Comparison of ENCODE assay signal across 24 cellular contexts in genomic region chr6:14039038-14039437, GRCh38.
"Had no signal": no experiment of that assay in that cellular context is flagged by ENCODE, and none has a peak within 500 bp of the region (broad histone marks: within the 10 kb centered on the region; RNA-seq: fewer than 3 reads in every experiment).

No MANE protein-coding gene starts in this region.

- H3K27ac ChIP-seq: adrenal gland, coronary artery, WERI-Rb-1 had no signal

- H3K27ac Mint-ChIP-seq: activated CD8-positive, alpha-beta T cell treated with anti-CD3 and anti-CD28 coated beads, Interleukin-2, amount 10 ng/mL, durations not matched to agents 7 days and 5 days; activated naive CD8-positive, alpha-beta T cell treated with anti-CD3 and anti-CD28 coated beads, Interleukin-2, amount 10 ng/mL, durations not matched to agents 7 days and 5 days; T-helper 1 cell treated with Interleukin-12 subunit alpha and Interleukin-12 subunit beta and Interleukin-4 antibody, amounts not matched to agents 30 μg/mL and 1 μg/mL, for 36 hours had no signal

- H3K9me3 ChIP-seq: adrenal gland had no signal

- FAIRE-seq: bronchial epithelial cell, RCC 7860 had no signal

- H3K27me3 ChIP-seq: adrenal gland had no signal

- H3K4me3 Mint-ChIP-seq: activated CD8-positive, alpha-beta T cell treated with anti-CD3 and anti-CD28 coated beads, Interleukin-2, amount 10 ng/mL, durations not matched to agents 7 days and 5 days; activated naive CD8-positive, alpha-beta T cell treated with anti-CD3 and anti-CD28 coated beads, Interleukin-2, amount 10 ng/mL, durations not matched to agents 7 days and 5 days; T-helper 1 cell treated with Interleukin-12 subunit alpha and Interleukin-12 subunit beta and Interleukin-4 antibody, amounts not matched to agents 30 μg/mL and 1 μg/mL, for 36 hours had no signal

- H3K9me3 Mint-ChIP-seq: activated naive CD8-positive, alpha-beta T cell treated with anti-CD3 and anti-CD28 coated beads, Interleukin-2, amount 10 ng/mL, durations not matched to agents 7 days and 5 days; T-helper 1 cell treated with Interleukin-12 subunit alpha and Interleukin-12 subunit beta and Interleukin-4 antibody, amounts not matched to agents 30 μg/mL and 1 μg/mL, for 36 hours had no signal

- DNase-seq: activated CD4-positive, alpha-beta T cell treated with anti-CD3 and anti-CD28 coated beads for 4 hours; activated CD4-positive, alpha-beta T cell treated with anti-CD3 and anti-CD28 coated beads, Interleukin-2, amount 50 U/mL, for 4 hours; activated CD8-positive, alpha-beta memory T cell treated with anti-CD3 and anti-CD28 coated beads, Interleukin-2, amount 50 U/mL, for 48 hours; activated CD8-positive, alpha-beta T cell treated with anti-CD3 and anti-CD28 coated beads, Interleukin-2, amount 10 ng/mL, durations not matched to agents 7 days and 5 days; activated naive CD4-positive, alpha-beta T cell treated with anti-CD3 and anti-CD28 coated beads, Interleukin-2, amount 50 U/mL, for 16 hours; activated naive CD8-positive, alpha-beta T cell treated with anti-CD3 and anti-CD28 coated beads, Interleukin-2, amount 10 ng/mL, durations not matched to agents 7 days and 5 days; activated T-cell treated with anti-CD3 and anti-CD28 coated beads, Interleukin-2, amount 50 U/mL, for 1 hour; adrenal gland; anterior cingulate cortex; central memory CD4-positive, alpha-beta T cell; Karpas-422; NCI-H1048; NCI-H1436 treated with DMSO at 0.1 percent for 48 hours; NCI-H187; NCI-H226; NCI-H510A; NK-92 treated with Interleukin-12 subunit alpha and Interleukin-12 subunit beta, amount 100 ng/mL, for 24 hours; PC-3; SHP77 treated with DMSO at 0.1 percent for 48 hours; WERI-Rb-1 had no signal

- H3K4me1 Mint-ChIP-seq: activated naive CD8-positive, alpha-beta T cell treated with anti-CD3 and anti-CD28 coated beads, Interleukin-2, amount 10 ng/mL, durations not matched to agents 7 days and 5 days had no signal

- H3K36me3 Mint-ChIP-seq: activated naive CD8-positive, alpha-beta T cell treated with anti-CD3 and anti-CD28 coated beads, Interleukin-2, amount 10 ng/mL, durations not matched to agents 7 days and 5 days had no signal

- H3K4me1 ChIP-seq: adrenal gland had no signal

- H3K4me3 ChIP-seq: adrenal gland, coronary artery had no signal

- ATAC-seq: activated CD8-positive, alpha-beta T cell treated with anti-CD3 and anti-CD28 coated beads, Interleukin-2, amount 10 ng/mL, durations not matched to agents 7 days and 5 days had no signal

- H3K36me3 ChIP-seq: adrenal gland, WERI-Rb-1 had no signal
